Comparison of ENCODE assay signal across 8 cellular contexts in the genomic region with DNA sequence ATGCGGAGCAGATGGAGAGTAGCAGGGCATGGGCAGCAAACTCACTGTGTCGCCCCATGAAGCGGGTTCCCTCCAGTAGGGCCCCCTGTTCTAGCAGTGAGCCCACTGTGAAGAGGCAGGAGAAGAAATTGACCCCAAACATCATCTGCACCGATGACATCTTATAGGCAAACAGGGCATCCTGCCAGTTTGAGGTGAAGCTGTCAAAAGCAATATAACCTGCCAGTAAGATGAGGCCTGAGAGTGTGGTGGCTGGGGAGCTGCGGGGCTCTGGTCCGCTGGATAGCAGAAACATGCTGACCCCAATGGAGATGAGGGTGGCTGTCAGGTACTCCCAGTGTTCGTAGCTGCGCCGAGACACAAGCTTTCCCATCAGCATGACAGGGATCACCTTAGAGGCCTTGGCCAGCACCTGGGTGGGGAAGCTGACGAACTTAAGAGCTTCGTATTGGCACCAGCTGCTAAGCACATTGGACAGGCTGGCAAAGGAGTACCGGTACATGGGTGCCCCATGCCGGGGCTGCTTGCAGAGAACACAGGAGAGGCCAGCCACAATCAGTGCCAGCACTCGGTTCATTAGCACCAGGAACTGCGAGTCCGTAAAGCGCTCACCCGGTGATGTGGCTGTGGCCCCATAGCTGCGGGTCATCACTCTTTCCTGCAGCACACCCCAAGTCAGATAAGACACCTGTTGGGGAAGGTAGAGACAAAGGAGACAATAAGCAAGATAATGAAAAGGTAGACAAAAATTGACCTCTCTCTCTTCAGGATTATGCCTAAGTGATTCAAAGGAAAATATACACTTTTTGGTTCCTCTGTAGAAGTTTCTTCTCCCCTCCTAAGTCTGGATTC. TPM values are rescaled to one million over a fixed set of nuclear protein-coding genes. Genes with fewer than 3 reads are reported as not detected.
DNase-seq lines count a peak whose midpoint lies in the region; ATAC-seq, FAIRE-seq and TF ChIP-seq lines count a peak whose summit lies in the region.

No MANE protein-coding gene starts in this region.

- FAIRE-seq in A549 (lab: Jason Lieb, UNC), result no peak

- H3K27me3 ChIP-seq in H7 (ENCODE audit: control insufficient read depth, insufficient read depth, low read length), result no peaks in the 10 kb centered on the region
- no peaks in the 10 kb centered on the region for H3K27me3 ChIP-seq in iPS-20b (ENCODE audit: insufficient read depth, low read length)

- H3K27ac ChIP-seq in A549 (no peak overlapping the region), iPS-20b (ENCODE audit: low read length) (no peak overlapping the region)

- H3K4me1 ChIP-seq in A549 (peaks cover 45% of the 10 kb centered on the region), iPS-20b (ENCODE audit: insufficient read depth, low read length) (peaks cover 10% of the 10 kb centered on the region)

- peak; percentile 17 to 27; a peak in 5 of 6 replicates for ATAC-seq in A549

- H3K9me3 ChIP-seq in A549 (no peaks in the 10 kb centered on the region), iPS-20b (ENCODE audit: insufficient read depth, low read depth, low read length) (no peaks in the 10 kb centered on the region)

- H3K27ac Mint-ChIP-seq in activated CD4-positive, alpha-beta T cell treated with anti-CD3 and anti-CD28 coated beads, Interleukin-2, amount 10 ng/mL, durations not matched to agents 24 days and 14 days, result peak overlapping the region; percentile 83

- TF ChIP-seq RAD21 in A549 (conservative IDR thresholded peaks at IDR 0.05 in 1 of 2, IDR thresholded peaks at IDR 0.05 in 1 of 2), result no peak

- peak; percentile 21 to 42 for DNase-seq in A549 (ENCODE audit: low read depth in 1 of 2, low spot score in 1 of 2)
- peak; percentile 54 for DNase-seq in H7
- peak; percentile 69 for DNase-seq in activated CD4-positive, alpha-beta T cell treated with anti-CD3 and anti-CD28 coated beads, Interleukin-2, amount 10 ng/mL, durations not matched to agents 24 days and 14 days
- DNase-seq in H4 (ENCODE audit: low spot score), result no peak
- no peak for DNase-seq in GM03348 (ENCODE audit: low spot score)
- no peak for DNase-seq in head of caudate nucleus
- DNase-seq in NCI-H526 treated with DMSO at 0.1 percent for 48 hours (lab: John Stamatoyannopoulos, UW), result no peak

- intact Hi-C loops in activated CD4-positive, alpha-beta T cell treated with anti-CD3 and anti-CD28 coated beads, Interleukin-2, amount 10 ng/mL, durations not matched to agents 24 days and 14 days (cut with micrococcal nuclease), result loop anchor here (1.0 kb wide), 1 partner anchor 8 kb away; no protein-coding TSS in a partner anchor
- intact Hi-C loops in head of caudate nucleus (cut with DNase I), result no loop called here

- H3K36me3 ChIP-seq in H7 (replicated peaks; ENCODE audit: control insufficient read depth, insufficient read depth, low read length), result peaks cover 53% of the 10 kb centered on the region
- H3K36me3 ChIP-seq in iPS-20b (ENCODE audit: insufficient read depth, low read depth, low read length), result peaks cover 80% of the 10 kb centered on the region

- H3K9ac ChIP-seq in iPS-20b (ENCODE audit: low read depth, low read length), result peak overlapping the region; percentile 95; the same call in 1 of the 2 replicates

- POLR2A ChIA-PET in A549 (lab: Yijun Ruan, JAX), result interaction anchor here (1.2 kb wide), 1 partner anchor 9 kb away, joined by 15 read pairs; a partner anchor contains a TSS

- peak overlapping the region; percentile 94 for H3K4me3 Mint-ChIP-seq in activated CD4-positive, alpha-beta T cell treated with anti-CD3 and anti-CD28 coated beads, Interleukin-2, amount 10 ng/mL, durations not matched to agents 24 days and 14 days

- no peak for TF ChIP-seq EP300 in A549 (IDR thresholded peaks at IDR 0.05)

- CTCF ChIA-PET in A549 (lab: Yijun Ruan, JAX), result interaction anchor here (0.9 to 3.7 kb wide), 12 partner anchors 9 to 157 kb away, joined by 3 to 29 read pairs (median 4); a partner anchor contains a TSS

- no peaks in the 10 kb centered on the region for H3K9me3 Mint-ChIP-seq in activated CD4-positive, alpha-beta T cell treated with anti-CD3 and anti-CD28 coated beads, Interleukin-2, amount 10 ng/mL, durations not matched to agents 24 days and 14 days

- no peaks in the 10 kb centered on the region for H3K27me3 Mint-ChIP-seq in activated CD4-positive, alpha-beta T cell treated with anti-CD3 and anti-CD28 coated beads, Interleukin-2, amount 10 ng/mL, durations not matched to agents 24 days and 14 days

- H3K4me2 ChIP-seq in A549, result peak overlapping the region; percentile 88; the same call in 2 of the 3 replicates

- TF ChIP-seq CTCF in A549 (IDR thresholded peaks at IDR 0.05), result no peak

- peaks cover 60% of the 10 kb centered on the region for H3K4me1 Mint-ChIP-seq in activated CD4-positive, alpha-beta T cell treated with anti-CD3 and anti-CD28 coated beads, Interleukin-2, amount 10 ng/mL, durations not matched to agents 24 days and 14 days

- TF ChIP-seq POLR2A in A549 (IDR thresholded peaks at IDR 0.05; ENCODE audit: low read length), result no peak

- WGBS in A549 (ENCODE audit: missing lambda C conversion rate), result 73% methylated on average over 15 of the region's 19 CpGs

- peaks cover 81% of the 10 kb centered on the region for H3K36me3 Mint-ChIP-seq in activated CD4-positive, alpha-beta T cell treated with anti-CD3 and anti-CD28 coated beads, Interleukin-2, amount 10 ng/mL, durations not matched to agents 24 days and 14 days (ENCODE audit: low read depth)

- H3K4me3 ChIP-seq in A549, result peak overlapping the region; percentile 96; the same call in 1 of the 3 replicates
- H3K4me3 ChIP-seq in H7 (ENCODE audit: insufficient read depth, low read depth, low read length), result no peak overlapping the region
- peak overlapping the region; percentile 91 for H3K4me3 ChIP-seq in iPS-20b (ENCODE audit: low read length)

TF ChIP-seq in A549, 52 proteins besides CTCF, POLR2A, EP300 and RAD21 (continues in another document):
- TF ChIP-seq POLR2AphosphoS2 (conservative IDR thresholded peaks at IDR 0.05; ENCODE audit: low read length) (peak; percentile 95), TFCP2L1 (CRISPR knock-in tag; IDR thresholded peaks at IDR 0.05) (peak; percentile 52; the same call in 1 of the 2 replicates), NR3C1 (IDR thresholded peaks at IDR 0.05) (no peak), JUN (IDR thresholded peaks at IDR 0.05) (peak in 1 of 2 experiments; percentile 24; a peak in 2 of 5 replicates)

RNA-seq across cellular contexts. Expression of a gene that starts 2.1 kb away (rescaled TPM):
- polyA plus RNA-seq in A549 (2011; rRNA removed) (44.5 and 61.4 TPM in 2 replicates), A549 (2017; fragmentation: RNase III; extraction: RNeasy Plus Mini Kit Qiagen cat#74134 plus additional on column Dnase treatment) (38.7 to 45.6 TPM (median 45.5 TPM) in 3 replicates)
- 56.6 and 84.2 TPM in 2 replicates for polyA plus RNA-seq in A549 (2012; cell fraction: cytosol; rRNA removed)
- polyA plus RNA-seq in A549 (2012; cell fraction: nucleus; rRNA removed), result 60.0 and 63.0 TPM in 2 replicates
- polyA minus RNA-seq in A549 (2011; rRNA and poly(A)+ RNA removed), result 44.0 and 52.2 TPM in 2 replicates
- 27.2 and 28.7 TPM in 2 replicates for total RNA-seq in H7 (2014; rRNA removed; shearing (Covaris generic))
- 25.3 and 28.0 TPM in 2 replicates for total RNA-seq in activated CD4-positive, alpha-beta T cell treated with anti-CD3 and anti-CD28 coated beads, Interleukin-2, amount 10 ng/mL, durations not matched to agents 24 days and 14 days
- total RNA-seq in H4 (2014; rRNA removed; shearing (Covaris generic)), result 177 and 195 TPM in 2 replicates

RNA-seq across cellular contexts. Expression of a gene that starts 8.3 kb away (rescaled TPM):
- polyA plus RNA-seq in A549 (2011; rRNA removed) (1,080 and 1,155 TPM in 2 replicates), A549 (2017; fragmentation: RNase III; extraction: RNeasy Plus Mini Kit Qiagen cat#74134 plus additional on column Dnase treatment) (1,076 to 1,211 TPM (median 1,136 TPM) in 3 replicates)
- polyA plus RNA-seq in A549 (2012; cell fraction: cytosol; rRNA removed), result 735 and 808 TPM in 2 replicates
- 712 and 1,059 TPM in 2 replicates for polyA plus RNA-seq in A549 (2012; cell fraction: nucleus; rRNA removed)
- polyA minus RNA-seq in A549 (2011; rRNA and poly(A)+ RNA removed), result 601 and 692 TPM in 2 replicates
- total RNA-seq in H7 (2014; rRNA removed; shearing (Covaris generic)), result 1,821 and 1,973 TPM in 2 replicates
- 2,450 and 2,479 TPM in 2 replicates for total RNA-seq in activated CD4-positive, alpha-beta T cell treated with anti-CD3 and anti-CD28 coated beads, Interleukin-2, amount 10 ng/mL, durations not matched to agents 24 days and 14 days
- total RNA-seq in H4 (2014; rRNA removed; shearing (Covaris generic)), result 2,045 and 2,316 TPM in 2 replicates

RNA-seq across cellular contexts. Expression of a gene that starts 10.2 kb away (rescaled TPM):
- polyA plus RNA-seq in A549 (2011; rRNA removed) (6.2 and 6.3 TPM in 2 replicates), A549 (2017; fragmentation: RNase III; extraction: RNeasy Plus Mini Kit Qiagen cat#74134 plus additional on column Dnase treatment) (5.6 to 9.1 TPM (median 6.0 TPM) in 3 replicates)
- 8.2 and 10.8 TPM in 2 replicates for polyA plus RNA-seq in A549 (2012; cell fraction: cytosol; rRNA removed)
- polyA plus RNA-seq in A549 (2012; cell fraction: nucleus; rRNA removed), result 13.6 and 19.5 TPM in 2 replicates
- 2.8 and 4.1 TPM in 2 replicates for polyA minus RNA-seq in A549 (2011; rRNA and poly(A)+ RNA removed)
- 9.7 and 12.3 TPM in 2 replicates for total RNA-seq in H7 (2014; rRNA removed; shearing (Covaris generic))
- 27.6 and 28.2 TPM in 2 replicates for total RNA-seq in activated CD4-positive, alpha-beta T cell treated with anti-CD3 and anti-CD28 coated beads, Interleukin-2, amount 10 ng/mL, durations not matched to agents 24 days and 14 days
- 11.2 and 12.4 TPM in 2 replicates for total RNA-seq in H4 (2014; rRNA removed; shearing (Covaris generic))

RNA-seq across cellular contexts. Expression of a gene that starts 15.1 kb away (rescaled TPM):
- 0.01 TPM in 1 of 2 replicates, not detected in the other for polyA plus RNA-seq in A549 (2011; rRNA removed)
- 0.01 TPM in 2 replicates for polyA plus RNA-seq in A549 (2012; cell fraction: cytosol; rRNA removed)
- 0.02 and 0.04 TPM in 2 replicates for polyA plus RNA-seq in A549 (2012; cell fraction: nucleus; rRNA removed)
- 0.01 to 0.03 TPM in 2 of 3 replicates, not detected in the other for polyA plus RNA-seq in A549 (2017; fragmentation: RNase III; extraction: RNeasy Plus Mini Kit Qiagen cat#74134 plus additional on column Dnase treatment)
- polyA minus RNA-seq in A549 (2011; rRNA and poly(A)+ RNA removed), result not detected in 2 replicates
- total RNA-seq in H7 (2014; rRNA removed; shearing (Covaris generic)), result 0.70 and 0.83 TPM in 2 replicates
- total RNA-seq in activated CD4-positive, alpha-beta T cell treated with anti-CD3 and anti-CD28 coated beads, Interleukin-2, amount 10 ng/mL, durations not matched to agents 24 days and 14 days, result 0.07 TPM in 1 of 2 replicates, not detected in the other
- 0.37 TPM in 1 of 2 replicates, not detected in the other for total RNA-seq in H4 (2014; rRNA removed; shearing (Covaris generic))

RNA-seq across cellular contexts. Expression of a gene that starts 31.8 kb away (rescaled TPM):
- polyA plus RNA-seq in A549 (2011; rRNA removed), result 72.3 and 80.0 TPM in 2 replicates
- polyA plus RNA-seq in A549 (2012; cell fraction: cytosol; rRNA removed), result 112 and 143 TPM in 2 replicates
- 227 and 245 TPM in 2 replicates for polyA plus RNA-seq in A549 (2012; cell fraction: nucleus; rRNA removed)
- 45.6 to 49.1 TPM (median 47.1 TPM) in 3 replicates for polyA plus RNA-seq in A549 (2017; fragmentation: RNase III; extraction: RNeasy Plus Mini Kit Qiagen cat#74134 plus additional on column Dnase treatment)
- 114 and 138 TPM in 2 replicates for polyA minus RNA-seq in A549 (2011; rRNA and poly(A)+ RNA removed)
- 68.6 and 71.9 TPM in 2 replicates for total RNA-seq in H7 (2014; rRNA removed; shearing (Covaris generic))
- 139 and 144 TPM in 2 replicates for total RNA-seq in activated CD4-positive, alpha-beta T cell treated with anti-CD3 and anti-CD28 coated beads, Interleukin-2, amount 10 ng/mL, durations not matched to agents 24 days and 14 days
- 17.3 and 33.8 TPM in 2 replicates for total RNA-seq in H4 (2014; rRNA removed; shearing (Covaris generic))

Comparison
In these comparisons a context has a peak if more than half of its experiments do, and no peak if none do; other contexts are left out.
1. DNase-seq: peak in A549 (2 of 2), H7 (single experiment) and activated CD4-positive, alpha-beta T cell treated with anti-CD3 and anti-CD28 coated beads, Interleukin-2, amount 10 ng/mL, durations not matched to agents 24 days and 14 days (single experiment); none in H4 (single experiment), GM03348 (single experiment), head of caudate nucleus (0 of 42) and NCI-H526 treated with DMSO at 0.1 percent for 48 hours (single experiment).